In the genomic region with DNA sequence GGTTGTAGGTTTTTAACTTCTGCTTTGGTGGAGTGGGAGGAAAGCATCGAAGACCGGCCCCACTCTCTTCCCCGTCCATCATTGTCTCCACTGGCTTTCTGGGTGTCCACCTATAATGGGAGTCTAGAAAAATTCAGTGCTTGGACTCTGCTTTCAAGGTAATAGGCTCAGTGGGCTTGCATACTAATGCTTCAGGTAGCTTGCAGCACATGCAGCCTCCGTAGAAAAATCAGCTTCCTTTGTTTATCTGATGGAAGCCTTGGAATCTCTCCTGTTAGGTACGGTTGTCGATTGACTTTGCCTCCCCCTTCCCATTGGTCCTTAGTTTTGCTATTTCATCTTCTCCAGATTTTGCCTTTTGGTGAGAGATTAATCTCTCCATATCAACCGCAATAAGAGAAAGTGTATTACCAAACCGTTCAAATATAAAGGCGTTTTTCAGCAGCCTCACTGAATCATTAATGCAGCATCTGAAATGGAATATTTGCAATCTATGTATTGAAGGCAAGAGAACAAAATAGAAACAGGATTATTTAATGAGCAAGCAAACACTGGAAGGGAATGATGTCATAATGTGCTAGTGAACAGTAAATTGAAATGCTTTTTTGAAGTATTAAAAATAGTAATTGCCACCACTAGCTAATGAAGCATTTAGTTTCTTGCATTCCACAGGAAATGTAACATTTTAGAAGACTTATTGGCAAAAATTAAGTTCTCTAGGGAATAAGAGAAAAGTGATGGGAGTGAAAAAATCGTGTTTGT, we compare ENCODE assay signal across 1 cellular context.
TF ChIP-seq lines count a peak whose summit lies in the region.

No MANE protein-coding gene starts in this region.

TF ChIP-seq in HepG2, 621 proteins besides CTCF, POLR2A, EP300 and RAD21 (continued from another document and continues in another):
- TF ChIP-seq ZNF605 (CRISPR knock-in tag; IDR thresholded peaks at IDR 0.05), result no peak
- no peak for TF ChIP-seq ZNF547 (CRISPR knock-in tag; IDR thresholded peaks at IDR 0.05)
- TF ChIP-seq ZNF558 (CRISPR knock-in tag; IDR thresholded peaks at IDR 0.05; ENCODE audit: borderline replicate concordance), result no peak
- TF ChIP-seq, protein P1, sequence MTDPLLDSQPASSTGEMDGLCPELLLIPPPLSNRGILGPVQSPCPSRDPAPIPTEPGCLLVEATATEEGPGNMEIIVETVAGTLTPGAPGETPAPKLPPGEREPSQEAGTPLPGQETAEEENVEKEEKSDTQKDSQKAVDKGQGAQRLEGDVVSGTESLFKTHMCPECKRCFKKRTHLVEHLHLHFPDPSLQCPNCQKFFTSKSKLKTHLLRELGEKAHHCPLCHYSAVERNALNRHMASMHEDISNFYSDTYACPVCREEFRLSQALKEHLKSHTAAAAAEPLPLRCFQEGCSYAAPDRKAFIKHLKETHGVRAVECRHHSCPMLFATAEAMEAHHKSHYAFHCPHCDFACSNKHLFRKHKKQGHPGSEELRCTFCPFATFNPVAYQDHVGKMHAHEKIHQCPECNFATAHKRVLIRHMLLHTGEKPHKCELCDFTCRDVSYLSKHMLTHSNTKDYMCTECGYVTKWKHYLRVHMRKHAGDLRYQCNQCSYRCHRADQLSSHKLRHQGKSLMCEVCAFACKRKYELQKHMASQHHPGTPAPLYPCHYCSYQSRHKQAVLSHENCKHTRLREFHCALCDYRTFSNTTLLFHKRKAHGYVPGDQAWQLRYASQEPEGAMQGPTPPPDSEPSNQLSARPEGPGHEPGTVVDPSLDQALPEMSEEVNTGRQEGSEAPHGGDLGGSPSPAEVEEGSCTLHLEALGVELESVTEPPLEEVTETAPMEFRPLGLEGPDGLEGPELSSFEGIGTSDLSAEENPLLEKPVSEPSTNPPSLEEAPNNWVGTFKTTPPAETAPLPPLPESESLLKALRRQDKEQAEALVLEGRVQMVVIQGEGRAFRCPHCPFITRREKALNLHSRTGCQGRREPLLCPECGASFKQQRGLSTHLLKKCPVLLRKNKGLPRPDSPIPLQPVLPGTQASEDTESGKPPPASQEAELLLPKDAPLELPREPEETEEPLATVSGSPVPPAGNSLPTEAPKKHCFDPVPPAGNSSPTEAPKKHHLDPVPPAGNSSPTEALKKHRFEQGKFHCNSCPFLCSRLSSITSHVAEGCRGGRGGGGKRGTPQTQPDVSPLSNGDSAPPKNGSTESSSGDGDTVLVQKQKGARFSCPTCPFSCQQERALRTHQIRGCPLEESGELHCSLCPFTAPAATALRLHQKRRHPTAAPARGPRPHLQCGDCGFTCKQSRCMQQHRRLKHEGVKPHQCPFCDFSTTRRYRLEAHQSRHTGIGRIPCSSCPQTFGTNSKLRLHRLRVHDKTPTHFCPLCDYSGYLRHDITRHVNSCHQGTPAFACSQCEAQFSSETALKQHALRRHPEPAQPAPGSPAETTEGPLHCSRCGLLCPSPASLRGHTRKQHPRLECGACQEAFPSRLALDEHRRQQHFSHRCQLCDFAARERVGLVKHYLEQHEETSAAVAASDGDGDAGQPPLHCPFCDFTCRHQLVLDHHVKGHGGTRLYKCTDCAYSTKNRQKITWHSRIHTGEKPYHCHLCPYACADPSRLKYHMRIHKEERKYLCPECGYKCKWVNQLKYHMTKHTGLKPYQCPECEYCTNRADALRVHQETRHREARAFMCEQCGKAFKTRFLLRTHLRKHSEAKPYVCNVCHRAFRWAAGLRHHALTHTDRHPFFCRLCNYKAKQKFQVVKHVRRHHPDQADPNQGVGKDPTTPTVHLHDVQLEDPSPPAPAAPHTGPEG (CRISPR knock-in tag; IDR thresholded peaks at IDR 0.05), result 0 out of 2 replicates have a peak, but pooled peaks have one; percentile 13
- no peak for TF ChIP-seq ZNF660 (CRISPR knock-in tag; IDR thresholded peaks at IDR 0.05; ENCODE audit: borderline replicate concordance, low read depth)
- 0 out of 2 replicates have a peak, but pooled peaks have one; percentile 3 for TF ChIP-seq ZNF816 (CRISPR knock-in tag; IDR thresholded peaks at IDR 0.05; ENCODE audit: borderline replicate concordance)
- TF ChIP-seq NR3C1 (CRISPR knock-in tag; IDR thresholded peaks at IDR 0.05), result no peak
- TF ChIP-seq, protein P2, sequence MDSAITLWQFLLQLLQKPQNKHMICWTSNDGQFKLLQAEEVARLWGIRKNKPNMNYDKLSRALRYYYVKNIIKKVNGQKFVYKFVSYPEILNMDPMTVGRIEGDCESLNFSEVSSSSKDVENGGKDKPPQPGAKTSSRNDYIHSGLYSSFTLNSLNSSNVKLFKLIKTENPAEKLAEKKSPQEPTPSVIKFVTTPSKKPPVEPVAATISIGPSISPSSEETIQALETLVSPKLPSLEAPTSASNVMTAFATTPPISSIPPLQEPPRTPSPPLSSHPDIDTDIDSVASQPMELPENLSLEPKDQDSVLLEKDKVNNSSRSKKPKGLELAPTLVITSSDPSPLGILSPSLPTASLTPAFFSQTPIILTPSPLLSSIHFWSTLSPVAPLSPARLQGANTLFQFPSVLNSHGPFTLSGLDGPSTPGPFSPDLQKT (CRISPR knock-in tag; IDR thresholded peaks at IDR 0.05; ENCODE audit: borderline replicate concordance), result no peak
- TF ChIP-seq ZNF615 (CRISPR knock-in tag; IDR thresholded peaks at IDR 0.05; ENCODE audit: borderline replicate concordance), result no peak
- TF ChIP-seq CC2D1A (CRISPR knock-in tag; IDR thresholded peaks at IDR 0.05), result no peak
- TF ChIP-seq FOXC1 (CRISPR knock-in tag; IDR thresholded peaks at IDR 0.05; ENCODE audit: borderline replicate concordance), result no peak
- TF ChIP-seq ZNF333 (CRISPR knock-in tag; IDR thresholded peaks at IDR 0.05; ENCODE audit: borderline replicate concordance), result no peak
- TF ChIP-seq ZNF234 (CRISPR knock-in tag; conservative IDR thresholded peaks at IDR 0.05), result no peak
- TF ChIP-seq YEATS4 (CRISPR knock-in tag; IDR thresholded peaks at IDR 0.05; ENCODE audit: borderline replicate concordance), result peak; percentile 7; the same call in 1 of the 2 replicates
- TF ChIP-seq SCMH1 (CRISPR knock-in tag; IDR thresholded peaks at IDR 0.05; ENCODE audit: borderline replicate concordance), result no peak
- no peak for TF ChIP-seq HNF4G (IDR thresholded peaks at IDR 0.05; ENCODE audit: borderline replicate concordance, low read depth, low read length)
- no peak for TF ChIP-seq HNF4G (CRISPR knock-in tag; IDR thresholded peaks at IDR 0.05; ENCODE audit: borderline replicate concordance, low read depth)
- TF ChIP-seq RBAK (CRISPR knock-in tag; IDR thresholded peaks at IDR 0.05), result no peak
- TF ChIP-seq CCAR2 (optimal IDR thresholded peaks at IDR 0.05; ENCODE audit: low read depth, low read length), result no peak
- TF ChIP-seq, protein P3, sequence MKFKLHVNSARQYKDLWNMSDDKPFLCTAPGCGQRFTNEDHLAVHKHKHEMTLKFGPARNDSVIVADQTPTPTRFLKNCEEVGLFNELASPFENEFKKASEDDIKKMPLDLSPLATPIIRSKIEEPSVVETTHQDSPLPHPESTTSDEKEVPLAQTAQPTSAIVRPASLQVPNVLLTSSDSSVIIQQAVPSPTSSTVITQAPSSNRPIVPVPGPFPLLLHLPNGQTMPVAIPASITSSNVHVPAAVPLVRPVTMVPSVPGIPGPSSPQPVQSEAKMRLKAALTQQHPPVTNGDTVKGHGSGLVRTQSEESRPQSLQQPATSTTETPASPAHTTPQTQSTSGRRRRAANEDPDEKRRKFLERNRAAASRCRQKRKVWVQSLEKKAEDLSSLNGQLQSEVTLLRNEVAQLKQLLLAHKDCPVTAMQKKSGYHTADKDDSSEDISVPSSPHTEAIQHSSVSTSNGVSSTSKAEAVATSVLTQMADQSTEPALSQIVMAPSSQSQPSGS (CRISPR knock-in tag; IDR thresholded peaks at IDR 0.05), result no peak
- no peak for TF ChIP-seq TMF1 (CRISPR knock-in tag; IDR thresholded peaks at IDR 0.05; ENCODE audit: low read depth)
- TF ChIP-seq, protein P4, sequence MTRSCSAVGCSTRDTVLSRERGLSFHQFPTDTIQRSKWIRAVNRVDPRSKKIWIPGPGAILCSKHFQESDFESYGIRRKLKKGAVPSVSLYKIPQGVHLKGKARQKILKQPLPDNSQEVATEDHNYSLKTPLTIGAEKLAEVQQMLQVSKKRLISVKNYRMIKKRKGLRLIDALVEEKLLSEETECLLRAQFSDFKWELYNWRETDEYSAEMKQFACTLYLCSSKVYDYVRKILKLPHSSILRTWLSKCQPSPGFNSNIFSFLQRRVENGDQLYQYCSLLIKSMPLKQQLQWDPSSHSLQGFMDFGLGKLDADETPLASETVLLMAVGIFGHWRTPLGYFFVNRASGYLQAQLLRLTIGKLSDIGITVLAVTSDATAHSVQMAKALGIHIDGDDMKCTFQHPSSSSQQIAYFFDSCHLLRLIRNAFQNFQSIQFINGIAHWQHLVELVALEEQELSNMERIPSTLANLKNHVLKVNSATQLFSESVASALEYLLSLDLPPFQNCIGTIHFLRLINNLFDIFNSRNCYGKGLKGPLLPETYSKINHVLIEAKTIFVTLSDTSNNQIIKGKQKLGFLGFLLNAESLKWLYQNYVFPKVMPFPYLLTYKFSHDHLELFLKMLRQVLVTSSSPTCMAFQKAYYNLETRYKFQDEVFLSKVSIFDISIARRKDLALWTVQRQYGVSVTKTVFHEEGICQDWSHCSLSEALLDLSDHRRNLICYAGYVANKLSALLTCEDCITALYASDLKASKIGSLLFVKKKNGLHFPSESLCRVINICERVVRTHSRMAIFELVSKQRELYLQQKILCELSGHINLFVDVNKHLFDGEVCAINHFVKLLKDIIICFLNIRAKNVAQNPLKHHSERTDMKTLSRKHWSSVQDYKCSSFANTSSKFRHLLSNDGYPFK (CRISPR knock-in tag; IDR thresholded peaks at IDR 0.05; ENCODE audit: borderline replicate concordance), result peak; percentile 11; the same call in 1 of the 2 replicates
- TF ChIP-seq CBFB (CRISPR knock-in tag; IDR thresholded peaks at IDR 0.05), result no peak
- TF ChIP-seq, protein P5, sequence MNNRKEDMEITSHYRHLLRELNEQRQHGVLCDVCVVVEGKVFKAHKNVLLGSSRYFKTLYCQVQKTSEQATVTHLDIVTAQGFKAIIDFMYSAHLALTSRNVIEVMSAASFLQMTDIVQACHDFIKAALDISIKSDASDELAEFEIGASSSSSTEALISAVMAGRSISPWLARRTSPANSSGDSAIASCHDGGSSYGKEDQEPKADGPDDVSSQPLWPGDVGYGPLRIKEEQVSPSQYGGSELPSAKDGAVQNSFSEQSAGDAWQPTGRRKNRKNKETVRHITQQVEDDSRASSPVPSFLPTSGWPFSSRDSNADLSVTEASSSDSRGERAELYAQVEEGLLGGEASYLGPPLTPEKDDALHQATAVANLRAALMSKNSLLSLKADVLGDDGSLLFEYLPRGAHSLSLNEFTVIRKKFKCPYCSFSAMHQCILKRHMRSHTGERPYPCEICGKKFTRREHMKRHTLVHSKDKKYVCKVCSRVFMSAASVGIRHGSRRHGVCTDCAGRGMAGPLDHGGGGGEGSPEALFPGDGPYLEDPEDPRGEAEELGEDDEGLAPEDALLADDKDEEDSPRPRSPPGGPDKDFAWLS (CRISPR knock-in tag; IDR thresholded peaks at IDR 0.05; ENCODE audit: borderline replicate concordance), result no peak
- no peak for TF ChIP-seq HNRNPK (IDR thresholded peaks at IDR 0.05; ENCODE audit: low read depth, low read length, poor library complexity, severe bottlenecking)
- TF ChIP-seq, protein P6, sequence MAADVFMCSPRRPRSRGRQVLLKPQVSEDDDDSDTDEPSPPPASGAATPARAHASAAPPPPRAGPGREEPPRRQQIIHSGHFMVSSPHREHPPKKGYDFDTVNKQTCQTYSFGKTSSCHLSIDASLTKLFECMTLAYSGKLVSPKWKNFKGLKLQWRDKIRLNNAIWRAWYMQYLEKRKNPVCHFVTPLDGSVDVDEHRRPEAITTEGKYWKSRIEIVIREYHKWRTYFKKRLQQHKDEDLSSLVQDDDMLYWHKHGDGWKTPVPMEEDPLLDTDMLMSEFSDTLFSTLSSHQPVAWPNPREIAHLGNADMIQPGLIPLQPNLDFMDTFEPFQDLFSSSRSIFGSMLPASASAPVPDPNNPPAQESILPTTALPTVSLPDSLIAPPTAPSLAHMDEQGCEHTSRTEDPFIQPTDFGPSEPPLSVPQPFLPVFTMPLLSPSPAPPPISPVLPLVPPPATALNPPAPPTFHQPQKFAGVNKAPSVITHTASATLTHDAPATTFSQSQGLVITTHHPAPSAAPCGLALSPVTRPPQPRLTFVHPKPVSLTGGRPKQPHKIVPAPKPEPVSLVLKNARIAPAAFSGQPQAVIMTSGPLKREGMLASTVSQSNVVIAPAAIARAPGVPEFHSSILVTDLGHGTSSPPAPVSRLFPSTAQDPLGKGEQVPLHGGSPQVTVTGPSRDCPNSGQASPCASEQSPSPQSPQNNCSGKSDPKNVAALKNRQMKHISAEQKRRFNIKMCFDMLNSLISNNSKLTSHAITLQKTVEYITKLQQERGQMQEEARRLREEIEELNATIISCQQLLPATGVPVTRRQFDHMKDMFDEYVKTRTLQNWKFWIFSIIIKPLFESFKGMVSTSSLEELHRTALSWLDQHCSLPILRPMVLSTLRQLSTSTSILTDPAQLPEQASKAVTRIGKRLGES (CRISPR knock-in tag; IDR thresholded peaks at IDR 0.05; ENCODE audit: borderline replicate concordance), result no peak
- TF ChIP-seq, protein P7, sequence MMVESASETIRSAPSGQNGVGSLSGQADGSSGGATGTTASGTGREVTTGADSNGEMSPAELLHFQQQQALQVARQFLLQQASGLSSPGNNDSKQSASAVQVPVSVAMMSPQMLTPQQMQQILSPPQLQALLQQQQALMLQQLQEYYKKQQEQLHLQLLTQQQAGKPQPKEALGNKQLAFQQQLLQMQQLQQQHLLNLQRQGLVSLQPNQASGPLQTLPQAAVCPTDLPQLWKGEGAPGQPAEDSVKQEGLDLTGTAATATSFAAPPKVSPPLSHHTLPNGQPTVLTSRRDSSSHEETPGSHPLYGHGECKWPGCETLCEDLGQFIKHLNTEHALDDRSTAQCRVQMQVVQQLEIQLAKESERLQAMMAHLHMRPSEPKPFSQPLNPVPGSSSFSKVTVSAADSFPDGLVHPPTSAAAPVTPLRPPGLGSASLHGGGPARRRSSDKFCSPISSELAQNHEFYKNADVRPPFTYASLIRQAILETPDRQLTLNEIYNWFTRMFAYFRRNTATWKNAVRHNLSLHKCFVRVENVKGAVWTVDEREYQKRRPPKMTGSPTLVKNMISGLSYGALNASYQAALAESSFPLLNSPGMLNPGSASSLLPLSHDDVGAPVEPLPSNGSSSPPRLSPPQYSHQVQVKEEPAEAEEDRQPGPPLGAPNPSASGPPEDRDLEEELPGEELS (CRISPR knock-in tag; IDR thresholded peaks at IDR 0.05), result no peak
- TF ChIP-seq, protein P8, sequence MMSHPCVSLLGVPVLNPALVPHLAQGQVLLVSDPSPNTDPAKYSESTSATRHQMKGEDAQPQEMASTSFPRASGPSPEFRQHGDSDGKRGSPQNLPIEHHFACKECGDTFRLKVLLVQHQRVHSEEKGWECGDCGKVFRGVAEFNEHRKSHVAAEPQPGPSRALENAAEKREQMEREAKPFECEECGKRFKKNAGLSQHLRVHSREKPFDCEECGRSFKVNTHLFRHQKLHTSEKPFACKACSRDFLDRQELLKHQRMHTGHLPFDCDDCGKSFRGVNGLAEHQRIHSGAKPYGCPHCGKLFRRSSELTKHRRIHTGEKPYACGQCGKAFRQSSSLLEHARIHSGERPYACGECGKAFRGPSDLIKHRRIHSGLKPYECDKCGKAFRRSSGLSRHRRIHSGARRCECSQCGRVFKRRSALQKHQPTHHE (CRISPR knock-in tag; IDR thresholded peaks at IDR 0.05; ENCODE audit: borderline replicate concordance), result no peak
- no peak for TF ChIP-seq NKX3-1 (CRISPR knock-in tag; IDR thresholded peaks at IDR 0.05)
